ENCODE assay signal across 38 cellular contexts in the genomic region with DNA sequence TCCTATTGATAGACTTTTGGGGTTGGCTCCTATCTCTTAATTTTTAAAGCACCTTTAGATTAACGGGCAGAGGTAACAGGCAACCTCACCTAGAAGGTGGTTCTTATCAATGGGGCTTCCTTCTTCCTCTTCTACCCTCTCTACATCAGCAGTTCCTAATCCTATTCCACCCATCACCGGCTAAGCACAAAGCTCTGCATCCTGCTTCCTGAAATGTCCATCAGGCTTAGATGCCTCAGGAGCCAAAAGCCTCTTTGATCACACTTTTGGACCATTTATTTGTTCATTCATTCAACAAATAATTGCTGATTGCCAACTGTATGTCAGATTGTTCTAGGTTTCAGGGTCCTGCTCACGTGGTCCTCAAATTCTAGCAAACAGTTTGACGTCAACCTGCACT.
"Had no signal": no experiment of that assay in that cellular context is flagged by ENCODE, and none has a peak within 500 bp of the region (broad histone marks: within the 10 kb centered on the region; RNA-seq: fewer than 3 reads in every experiment).

No MANE protein-coding gene starts in this region.

- H3K4me1 Mint-ChIP-seq: activated naive CD4-positive, alpha-beta T cell treated with anti-CD3 and anti-CD28 coated beads, Interleukin-2, amount 10 ng/mL, durations not matched to agents 7 days and 5 days; activated naive CD4-positive, alpha-beta T cell treated with anti-CD3 and anti-CD28 coated beads, Interleukin-2, amount 50 U/mL, for 24 hours; activated naive CD8-positive, alpha-beta T cell treated with anti-CD3 and anti-CD28 coated beads for 36 hours; activated naive CD8-positive, alpha-beta T cell treated with anti-CD3 and anti-CD28 coated beads, Interleukin-2, amount 10 ng/mL, durations not matched to agents 7 days and 5 days; activated naive CD8-positive, alpha-beta T cell treated with anti-CD3 and anti-CD28 coated beads, Interleukin-2, amount 50 U/mL, for 24 hours; activated T-helper 17 cell treated with anti-CD3 and anti-CD28 coated beads, Interleukin-2, amount 50 U/mL, for 72 hours; brain; central memory CD8-positive, alpha-beta T cell had no signal

- H3K9me3 Mint-ChIP-seq: activated naive CD4-positive, alpha-beta T cell treated with anti-CD3 and anti-CD28 coated beads for 36 hours; activated naive CD4-positive, alpha-beta T cell treated with anti-CD3 and anti-CD28 coated beads, Interleukin-2, amount 10 ng/mL, durations not matched to agents 7 days and 5 days; activated naive CD8-positive, alpha-beta T cell treated with anti-CD3 and anti-CD28 coated beads, Interleukin-2, amount 10 ng/mL, durations not matched to agents 7 days and 5 days; activated naive CD8-positive, alpha-beta T cell treated with anti-CD3 and anti-CD28 coated beads, Interleukin-2, amount 50 U/mL, for 24 hours had no signal

- H3K9me3 ChIP-seq: adrenal gland, ascending aorta, body of pancreas, breast epithelium had no signal

- H3K36me3 Mint-ChIP-seq: activated naive CD4-positive, alpha-beta T cell treated with anti-CD3 and anti-CD28 coated beads, Interleukin-2, amount 10 ng/mL, durations not matched to agents 7 days and 5 days; activated naive CD4-positive, alpha-beta T cell treated with anti-CD3 and anti-CD28 coated beads, Interleukin-2, amount 50 U/mL, for 24 hours; activated naive CD8-positive, alpha-beta T cell; activated naive CD8-positive, alpha-beta T cell treated with anti-CD3 and anti-CD28 coated beads for 36 hours; activated naive CD8-positive, alpha-beta T cell treated with anti-CD3 and anti-CD28 coated beads, Interleukin-2, amount 10 ng/mL, durations not matched to agents 7 days and 5 days; brain had no signal

- DNase-seq: activated effector memory CD4-positive, alpha-beta T cell treated with anti-CD3 and anti-CD28 coated beads, Interleukin-2, amount 50 U/mL, for 16 hours; activated effector memory CD4-positive, alpha-beta T cell treated with Interleukin-2 at 50 U/mL for 16 hours; activated gamma-delta T cell; activated naive CD4-positive, alpha-beta T cell; activated naive CD4-positive, alpha-beta T cell treated with anti-CD3 and anti-CD28 coated beads for 36 hours; activated naive CD4-positive, alpha-beta T cell treated with anti-CD3 and anti-CD28 coated beads, Interleukin-2, amount 10 ng/mL, durations not matched to agents 7 days and 5 days; activated naive CD4-positive, alpha-beta T cell treated with anti-CD3 and anti-CD28 coated beads, Interleukin-2, amount 50 U/mL, for 16 hours; activated naive CD4-positive, alpha-beta T cell treated with Interleukin-2 at 50 U/mL for 16 hours; activated naive CD8-positive, alpha-beta T cell treated with anti-CD3 and anti-CD28 coated beads for 36 hours; activated naive CD8-positive, alpha-beta T cell treated with anti-CD3 and anti-CD28 coated beads, Interleukin-2, amount 10 ng/mL, durations not matched to agents 7 days and 5 days; activated naive CD8-positive, alpha-beta T cell treated with anti-CD3 and anti-CD28 coated beads, Interleukin-2, amount 50 U/mL, for 24 hours; activated T-cell treated with anti-CD3 and anti-CD28 coated beads for 4 hours; activated T-cell treated with anti-CD3 and anti-CD28 coated beads, Interleukin-2, amount 50 U/mL, for 1 hour; activated T-cell treated with anti-CD3 and anti-CD28 coated beads, Interleukin-2, amount 50 U/mL, for 24 hours; activated T-cell treated with anti-CD3 and anti-CD28 coated beads, Interleukin-2, amount 50 U/mL, for 4 hours; activated T-cell treated with anti-CD3 and anti-CD28 coated beads, Interleukin-2, amount 50 U/mL, for 48 hours; activated T-cell treated with anti-CD3 and anti-CD28 coated beads, Interleukin-2, amount 50 U/mL, for 72 hours; adrenal gland; amniotic stem cell; amygdala; anterior cingulate cortex; aorta; body of pancreas; brain microvascular endothelial cell; caudate nucleus; central memory CD4-positive, alpha-beta T cell; cerebellar nuclear complex had no signal

- H3K36me3 ChIP-seq: adrenal gland, ascending aorta, brain microvascular endothelial cell, breast epithelium, cardiac muscle cell had no signal

- H3K27me3 ChIP-seq: adrenal gland, ascending aorta, body of pancreas, brain microvascular endothelial cell, cardiac muscle cell had no signal

- H3K27ac Mint-ChIP-seq: activated naive CD4-positive, alpha-beta T cell treated with anti-CD3 and anti-CD28 coated beads for 36 hours; activated naive CD4-positive, alpha-beta T cell treated with anti-CD3 and anti-CD28 coated beads, Interleukin-2, amount 10 ng/mL, durations not matched to agents 7 days and 5 days; activated naive CD4-positive, alpha-beta T cell treated with anti-CD3 and anti-CD28 coated beads, Interleukin-2, amount 50 U/mL, for 24 hours; activated naive CD4-positive, alpha-beta T cell treated with anti-CD3 and anti-CD28 coated beads, Interleukin-2, amount 50 U/mL, for 72 hours; activated naive CD8-positive, alpha-beta T cell; activated naive CD8-positive, alpha-beta T cell treated with anti-CD3 and anti-CD28 coated beads for 36 hours; activated naive CD8-positive, alpha-beta T cell treated with anti-CD3 and anti-CD28 coated beads, Interleukin-2, amount 10 ng/mL, durations not matched to agents 7 days and 5 days; activated naive CD8-positive, alpha-beta T cell treated with anti-CD3 and anti-CD28 coated beads, Interleukin-2, amount 50 U/mL, for 24 hours; activated T-cell treated with anti-CD3 and anti-CD28 coated beads, Interleukin-2, amount 50 U/mL, for 24 hours; activated T-cell treated with anti-CD3 and anti-CD28 coated beads, Interleukin-2, amount 50 U/mL, for 72 hours; activated T-helper 1 cell treated with anti-CD3 and anti-CD28 coated beads, Interleukin-12 subunit alpha, Interleukin-12 subunit beta, Interleukin-2, Interleukin-4 antibody, amounts not matched to agents 30 ng/mL and 10 ng/mL and 1 ng/mL, durations not matched to agents 14 hours and 24 hours and 36 hours; activated T-helper 17 cell treated with anti-CD3 and anti-CD28 coated beads, Interleukin-2, amount 50 U/mL, for 72 hours; activated T-helper 2 cell treated with anti-CD3 and anti-CD28 coated beads, Interferon-gamma antibody, Interleukin-2, Interleukin-4, amounts not matched to agents 10 μg/mL and 5 μg/mL and 100 μg/mL, durations not matched to agents 14 hours and 24 hours and 36 hours; brain had no signal

- H3K4me1 ChIP-seq: adrenal gland, ascending aorta, body of pancreas, breast epithelium had no signal

- H3K27me3 Mint-ChIP-seq: activated naive CD4-positive, alpha-beta T cell treated with anti-CD3 and anti-CD28 coated beads, Interleukin-2, amount 10 ng/mL, durations not matched to agents 7 days and 5 days; activated naive CD4-positive, alpha-beta T cell treated with anti-CD3 and anti-CD28 coated beads, Interleukin-2, amount 50 U/mL, for 24 hours; activated naive CD8-positive, alpha-beta T cell; activated naive CD8-positive, alpha-beta T cell treated with anti-CD3 and anti-CD28 coated beads for 36 hours; activated naive CD8-positive, alpha-beta T cell treated with anti-CD3 and anti-CD28 coated beads, Interleukin-2, amount 10 ng/mL, durations not matched to agents 7 days and 5 days; activated naive CD8-positive, alpha-beta T cell treated with anti-CD3 and anti-CD28 coated beads, Interleukin-2, amount 50 U/mL, for 24 hours; activated T-cell treated with anti-CD3 and anti-CD28 coated beads, Interleukin-2, amount 50 U/mL, for 24 hours; activated T-helper 17 cell treated with anti-CD3 and anti-CD28 coated beads, Interleukin-2, amount 50 U/mL, for 72 hours; central memory CD8-positive, alpha-beta T cell had no signal

- H3K27ac ChIP-seq: adrenal gland, ascending aorta, body of pancreas, brain microvascular endothelial cell, breast epithelium, cardiac muscle cell had no signal

- H3K4me3 ChIP-seq: adrenal gland, ascending aorta, body of pancreas, breast epithelium, cardiac muscle cell had no signal

- H3K4me3 Mint-ChIP-seq: activated naive CD4-positive, alpha-beta T cell treated with anti-CD3 and anti-CD28 coated beads for 36 hours; activated naive CD4-positive, alpha-beta T cell treated with anti-CD3 and anti-CD28 coated beads, Interleukin-2, amount 10 ng/mL, durations not matched to agents 7 days and 5 days; activated naive CD4-positive, alpha-beta T cell treated with anti-CD3 and anti-CD28 coated beads, Interleukin-2, amount 50 U/mL, for 24 hours; activated naive CD8-positive, alpha-beta T cell; activated naive CD8-positive, alpha-beta T cell treated with anti-CD3 and anti-CD28 coated beads for 36 hours; activated naive CD8-positive, alpha-beta T cell treated with anti-CD3 and anti-CD28 coated beads, Interleukin-2, amount 10 ng/mL, durations not matched to agents 7 days and 5 days; activated naive CD8-positive, alpha-beta T cell treated with anti-CD3 and anti-CD28 coated beads, Interleukin-2, amount 50 U/mL, for 24 hours; activated T-cell treated with anti-CD3 and anti-CD28 coated beads, Interleukin-2, amount 50 U/mL, for 24 hours; activated T-cell treated with anti-CD3 and anti-CD28 coated beads, Interleukin-2, amount 50 U/mL, for 4 hours; activated T-cell treated with anti-CD3 and anti-CD28 coated beads, Interleukin-2, amount 50 U/mL, for 72 hours; activated T-helper 1 cell treated with anti-CD3 and anti-CD28 coated beads, Interleukin-12 subunit alpha, Interleukin-12 subunit beta, Interleukin-2, Interleukin-4 antibody, amounts not matched to agents 30 ng/mL and 10 ng/mL and 1 ng/mL, durations not matched to agents 14 hours and 24 hours and 36 hours; activated T-helper 17 cell treated with anti-CD3 and anti-CD28 coated beads, Interleukin-2, amount 50 U/mL, for 72 hours; brain; central memory CD8-positive, alpha-beta T cell had no signal
